Comparison of ENCODE assay signal across 11 cellular contexts in genomic region chrX:5236096-5236495, GRCh38.
A peak's percentile ranks its signal among the peaks of the same experiment; 100 is the strongest.
DNase-seq lines count a peak whose midpoint lies in the region; TF ChIP-seq lines count a peak whose summit lies in the region.
"Had no signal": no experiment of that assay in that cellular context is flagged by ENCODE, and none has a peak within 500 bp of the region (broad histone marks: within the 10 kb centered on the region; RNA-seq: fewer than 3 reads in every experiment).

No MANE protein-coding gene starts in this region.

- H3K4me3 ChIP-seq in neural progenitor cell (no peak overlapping the region), dorsolateral prefrontal cortex (no peak overlapping the region)
- no peak overlapping the region for H3K4me3 ChIP-seq in CD4-positive, alpha-beta memory T cell (ENCODE audit: low read length in 2 of 2)
- H3K4me3 ChIP-seq: GM23248, uterus had no signal

- no peaks in the 10 kb centered on the region for H3K9me3 ChIP-seq in neural progenitor cell (ENCODE audit: low read depth)
- H3K9me3 ChIP-seq in CD4-positive, alpha-beta memory T cell (ENCODE audit: control insufficient read depth in 1 of 2, low read length in 2 of 2), result no peaks in the 10 kb centered on the region
- H3K9me3 ChIP-seq: uterus had no signal

- DNase-seq in NCI-H1105 treated with DMSO at 0.1 percent for 48 hours (lab: John Stamatoyannopoulos, UW) (peak; percentile 27), NCI-H1105 (lab: John Stamatoyannopoulos, UW) (no peak), NCI-H1092 treated with DMSO at 0.1 percent for 48 hours (lab: John Stamatoyannopoulos, UW) (peak; percentile 63), UCSD-AML1 (lab: John Stamatoyannopoulos, UW; ENCODE audit: unreplicated experiment) (peak; percentile 6), neural progenitor cell (ENCODE audit: low spot score) (peak; percentile 44), GM19238 (ENCODE audit: insufficient read length, low spot score) (no peak), dorsolateral prefrontal cortex (no peak)
- DNase-seq in CD4-positive, alpha-beta memory T cell, result no peak
- DNase-seq: effector CD4-positive, alpha-beta T cell; GM23248; uterus had no signal

- no peak overlapping the region for H3K4me3 Mint-ChIP-seq in neural progenitor cell
- no peak overlapping the region for H3K4me3 Mint-ChIP-seq in CD4-positive, alpha-beta memory T cell

- H3K36me3 ChIP-seq in neural progenitor cell, result no peaks in the 10 kb centered on the region
- no peaks in the 10 kb centered on the region for H3K36me3 ChIP-seq in CD4-positive, alpha-beta memory T cell (ENCODE audit: insufficient read depth, low read length)
- H3K36me3 ChIP-seq: uterus had no signal

- H3K79me2 ChIP-seq in neural progenitor cell (ENCODE audit: low read depth), result no peaks in the 10 kb centered on the region

- H3K27me3 Mint-ChIP-seq in neural progenitor cell (ENCODE audit: insufficient read depth, low read depth), result peaks cover 2% of the 10 kb centered on the region
- H3K27me3 Mint-ChIP-seq in CD4-positive, alpha-beta memory T cell, result no peaks in the 10 kb centered on the region

- no peaks in the 10 kb centered on the region for H3K4me1 ChIP-seq in neural progenitor cell
- H3K4me1 ChIP-seq in CD4-positive, alpha-beta memory T cell (ENCODE audit: insufficient read depth, low read length), result no peaks in the 10 kb centered on the region
- H3K4me1 ChIP-seq: uterus had no signal

- TF ChIP-seq CTCF in neural progenitor cell (IDR thresholded peaks at IDR 0.05), result peak; percentile 56
- peak in 26 of 56 donors; percentile 6 to 41 (median 28) for TF ChIP-seq CTCF in dorsolateral prefrontal cortex (IDR thresholded peaks at IDR 0.05 in 54 of 56, conservative IDR thresholded peaks at IDR 0.05 in 2 of 56; ENCODE audit: low read depth in 1 of 56, partially characterized antibody in 56 of 56)

- intact Hi-C loops in CD4-positive, alpha-beta memory T cell (cut with micrococcal nuclease), result no loop called here
- intact Hi-C loops in dorsolateral prefrontal cortex (cut with DNase I), result no loop called here

- H2AFZ ChIP-seq in neural progenitor cell (replicated peaks), result no peak overlapping the region
- H2AFZ ChIP-seq: GM23248 had no signal

- H3K27me3 ChIP-seq in neural progenitor cell (no peaks in the 10 kb centered on the region), dorsolateral prefrontal cortex (peaks cover 0 to 27% (median 0%) of the 10 kb centered on the region in 45 donors)
- H3K27me3 ChIP-seq in CD4-positive, alpha-beta memory T cell (ENCODE audit: insufficient read depth, low read length), result no peaks in the 10 kb centered on the region
- H3K27me3 ChIP-seq: uterus had no signal

- CTCF ChIA-PET in CD4-positive, alpha-beta memory T cell (lab: Charles Lee; ENCODE audit: partially characterized antibody), result no interaction called here

- peaks cover 2% of the 10 kb centered on the region for H3K9me3 Mint-ChIP-seq in neural progenitor cell
- peaks cover 2 to 40% (median 13%) of the 10 kb centered on the region in 8 donors for H3K9me3 Mint-ChIP-seq in CD4-positive, alpha-beta memory T cell

- H3F3A ChIP-seq in neural progenitor cell (ENCODE audit: low read depth), result no peaks in the 10 kb centered on the region

- H4K20me1 ChIP-seq in neural progenitor cell (ENCODE audit: low read depth), result no peaks in the 10 kb centered on the region

- H3K36me3 Mint-ChIP-seq in neural progenitor cell, result no peaks in the 10 kb centered on the region
- peaks cover 0 to 3% of the 10 kb centered on the region in 2 donors for H3K36me3 Mint-ChIP-seq in CD4-positive, alpha-beta memory T cell

- POLR2A ChIA-PET in CD4-positive, alpha-beta memory T cell (lab: Charles Lee; ENCODE audit: partially characterized antibody), result no interaction called here

- H3K27ac ChIP-seq in neural progenitor cell, result no peak overlapping the region
- H3K27ac ChIP-seq in CD4-positive, alpha-beta memory T cell (ENCODE audit: low read depth, low read length), result no peak overlapping the region
- no peak overlapping the region for H3K27ac ChIP-seq in dorsolateral prefrontal cortex
- H3K27ac ChIP-seq: GM23248, uterus had no signal

- no peak overlapping the region for H3K27ac Mint-ChIP-seq in neural progenitor cell
- H3K27ac Mint-ChIP-seq in CD4-positive, alpha-beta memory T cell, result no peak overlapping the region

- H3K4me2 ChIP-seq in neural progenitor cell, result no peak overlapping the region

- H3K4me1 Mint-ChIP-seq in neural progenitor cell, result no peaks in the 10 kb centered on the region
- no peaks in the 10 kb centered on the region for H3K4me1 Mint-ChIP-seq in CD4-positive, alpha-beta memory T cell

- H3K9ac ChIP-seq in neural progenitor cell, result no peak overlapping the region
- H3K9ac ChIP-seq: GM23248 had no signal

Comparison
In these comparisons a context has a peak if more than half of its experiments do, and no peak if none do; other contexts are left out.
1. DNase-seq: peak in NCI-H1105 treated with DMSO at 0.1 percent for 48 hours (single experiment), NCI-H1092 treated with DMSO at 0.1 percent for 48 hours (single experiment), UCSD-AML1 (single experiment) and neural progenitor cell (single experiment); none in NCI-H1105 (single experiment), CD4-positive, alpha-beta memory T cell (0 of 5), GM19238 (single experiment) and dorsolateral prefrontal cortex (0 of 10).